Comparison of ENCODE assay signal across 30 cellular contexts in the genomic region with DNA sequence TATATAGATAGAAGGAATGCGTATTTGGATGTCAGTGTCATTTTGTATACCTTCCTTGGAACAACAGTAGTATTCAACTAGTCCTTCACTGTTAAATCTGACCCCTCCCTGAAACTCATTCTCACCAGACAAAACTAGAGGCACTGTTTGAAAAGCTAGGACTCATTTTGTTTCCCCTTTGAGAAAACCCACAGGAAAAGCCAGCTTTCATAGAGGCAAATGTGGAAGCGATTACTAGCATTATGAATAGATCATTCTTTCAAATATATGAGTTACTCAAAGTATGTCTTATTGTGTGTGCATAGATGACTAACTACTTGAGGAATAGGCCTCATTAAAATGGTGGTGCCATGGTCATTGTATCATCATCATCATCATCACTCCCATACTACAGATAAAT. TPM values are rescaled to one million over a fixed set of nuclear protein-coding genes. Genes with fewer than 3 reads are reported as not detected.
A peak's percentile ranks its signal among the peaks of the same experiment; 100 is the strongest.
DNase-seq lines count a peak whose midpoint lies in the region; ATAC-seq, FAIRE-seq and TF ChIP-seq lines count a peak whose summit lies in the region.
"Had no signal": no experiment of that assay in that cellular context is flagged by ENCODE, and none has a peak within 500 bp of the region (broad histone marks: within the 10 kb centered on the region; RNA-seq: fewer than 3 reads in every experiment).

No MANE protein-coding gene starts in this region.

- peak overlapping the region; percentile 24 to 87 (median 73) for H3K27ac ChIP-seq in heart right ventricle
- H3K27ac ChIP-seq: A549; BLaER1 treated with 17β-estradiol and CSF1 and Interleukin-3, amounts not matched to agents 10 nM and 100 nM; PC-9; RWPE1 had no signal

- H3K4me3 Mint-ChIP-seq in nephron progenitor cell = no peak overlapping the region
- no peak overlapping the region for H3K4me3 Mint-ChIP-seq in activated T-cell treated with anti-CD3 and anti-CD28 coated beads, Interleukin-2, amount 50 U/mL, for 72 hours
- H3K4me3 Mint-ChIP-seq: CD4-positive, alpha-beta T cell; HFFc6 had no signal

- H3K27me3 ChIP-seq in heart right ventricle = no peaks in the 10 kb centered on the region
- H3K27me3 ChIP-seq: BLaER1 treated with 17β-estradiol and CSF1 and Interleukin-3, amounts not matched to agents 10 nM and 100 nM had no signal

- H3K27ac Mint-ChIP-seq in nephron progenitor cell = peak overlapping the region; percentile 38
- H3K27ac Mint-ChIP-seq in activated T-cell treated with anti-CD3 and anti-CD28 coated beads, Interleukin-2, amount 50 U/mL, for 72 hours = no peak overlapping the region
- H3K27ac Mint-ChIP-seq: CD4-positive, alpha-beta T cell; HFFc6 had no signal

- H3K4me1 ChIP-seq in heart right ventricle = peaks cover 0 to 14% (median 0%) of the 10 kb centered on the region in 9 donors
- H3K4me1 ChIP-seq: A549; BLaER1 treated with 17β-estradiol and CSF1 and Interleukin-3, amounts not matched to agents 10 nM and 100 nM; HAP-1 had no signal

- H3K9me3 ChIP-seq in heart right ventricle = no peaks in the 10 kb centered on the region
- H3K9me3 ChIP-seq: A549; BLaER1 treated with 17β-estradiol and CSF1 and Interleukin-3, amounts not matched to agents 10 nM and 100 nM; HAP-1 had no signal

- DNase-seq in NCI-H69 (lab: John Stamatoyannopoulos, UW) (peak; percentile 14), heart right ventricle (no peak), nephron progenitor cell (no peak), HTR-8/SVneo (ENCODE audit: insufficient read length, low spot score) (no peak), NCI-H510A treated with DMSO at 0.1 percent for 48 hours (lab: John Stamatoyannopoulos, UW) (no peak)
- no peak for DNase-seq in activated T-cell treated with anti-CD3 and anti-CD28 coated beads, Interleukin-2, amount 50 U/mL, for 72 hours
- DNase-seq: AML-193; CD4-positive, alpha-beta T cell; COR-L47; GOT3; HFFc6; Kasumi-1; NCI-H1105; NCI-H1436 treated with DMSO at 0.1 percent for 48 hours; NCI-H1930; NCI-H2107; NCI-H524 treated with DMSO at 0.1 percent for 48 hours; NK-92 treated with Interleukin-12 subunit alpha and Interleukin-12 subunit beta, amount 100 ng/mL, for 24 hours; PC-9 had no signal

- WGBS in heart right ventricle, 2 donors = 56 to 72% methylated on average over 2 of the region's 2 CpGs

- no peaks in the 10 kb centered on the region for H3K36me3 ChIP-seq in heart right ventricle
- H3K36me3 ChIP-seq: BLaER1 treated with 17β-estradiol and CSF1 and Interleukin-3, amounts not matched to agents 10 nM and 100 nM; HAP-1 had no signal

- no peaks in the 10 kb centered on the region for H3K36me3 Mint-ChIP-seq in nephron progenitor cell (ENCODE audit: low read depth)
- no peaks in the 10 kb centered on the region for H3K36me3 Mint-ChIP-seq in activated T-cell treated with anti-CD3 and anti-CD28 coated beads, Interleukin-2, amount 50 U/mL, for 72 hours (ENCODE audit: insufficient read depth in 2 of 2)

- no peak for FAIRE-seq in HTR-8/SVneo (lab: Jason Lieb, UNC)
- FAIRE-seq: A549, G401.6, GM12878, HepG2 had no signal

- H3K4me3 ChIP-seq in heart right ventricle = peak overlapping the region in 2 of 10 donors; percentile 31 to 48
- H3K4me3 ChIP-seq: A549; BLaER1 treated with 17β-estradiol and CSF1 and Interleukin-3, amounts not matched to agents 10 nM and 100 nM; GM12878; HAP-1; PC-9 had no signal

- peak; percentile 44 for ATAC-seq in HG02870 (IDR thresholded peaks at IDR 0.05; ENCODE audit: unreplicated experiment)
- ATAC-seq in heart right ventricle = peak in 1 of 8 donors; percentile 7
- no peak for ATAC-seq in activated T-cell treated with anti-CD3 and anti-CD28 coated beads, Interleukin-2, amount 50 U/mL, for 72 hours (replicated peaks in 1 of 2)
- ATAC-seq: A549, GM12878, HepG2, SK-N-SH treated with all-trans-retinoic acid at 6 μM for 48 hours had no signal

- H3K4me1 Mint-ChIP-seq in nephron progenitor cell = peaks cover 13% of the 10 kb centered on the region
- H3K4me1 Mint-ChIP-seq in activated T-cell treated with anti-CD3 and anti-CD28 coated beads, Interleukin-2, amount 50 U/mL, for 72 hours (ENCODE audit: low read depth) = no peaks in the 10 kb centered on the region

- intact Hi-C loops in heart right ventricle (cut with DNase I) = no loop called here

- H3K9me3 Mint-ChIP-seq in nephron progenitor cell = no peaks in the 10 kb centered on the region
- no peaks in the 10 kb centered on the region for H3K9me3 Mint-ChIP-seq in activated T-cell treated with anti-CD3 and anti-CD28 coated beads, Interleukin-2, amount 50 U/mL, for 72 hours
- H3K9me3 Mint-ChIP-seq: CD4-positive, alpha-beta T cell; HFFc6 had no signal

- H3K27me3 Mint-ChIP-seq in nephron progenitor cell (ENCODE audit: low read depth, poor library complexity) = peaks cover 2% of the 10 kb centered on the region
- H3K27me3 Mint-ChIP-seq in activated T-cell treated with anti-CD3 and anti-CD28 coated beads, Interleukin-2, amount 50 U/mL, for 72 hours (ENCODE audit: low read depth) = no peaks in the 10 kb centered on the region

- no peak for TF ChIP-seq CTCF in heart right ventricle (IDR thresholded peaks at IDR 0.05)
- no peak for TF ChIP-seq CTCF in nephron progenitor cell (IDR thresholded peaks at IDR 0.05)

RNA-seq across cellular contexts. Expression of a gene that starts 1.9 kb away (rescaled TPM):
- 10 to 100 TPM; 24.8 to 80.6 (median 55.8) TPM for total RNA-seq in heart right ventricle
- 10 to 100 TPM in 1 of 2 donors, under 1 TPM in 1; 0.99 to 20.3 TPM for polyA plus RNA-seq in heart right ventricle
- not detected for total RNA-seq in activated T-cell treated with anti-CD3 and anti-CD28 coated beads, Interleukin-2, amount 50 U/mL, for 72 hours
- total RNA-seq: CD4-positive, alpha-beta T cell; GM12878; HepG2; HFFc6; HT-29; M059J; PC-9 had no signal
- polyA plus RNA-seq: A549, GM12878, HepG2 had no signal

RNA-seq across cellular contexts. Expression of a gene that starts 42.1 kb away (rescaled TPM):
- total RNA-seq in heart right ventricle = 100 to 1,000 TPM; 185 to 358 (median 281) TPM
- polyA plus RNA-seq in heart right ventricle = 100 to 1,000 TPM; 123 to 491 TPM
- 10 to 100 TPM; 48.4 to 57.5 TPM for total RNA-seq in activated T-cell treated with anti-CD3 and anti-CD28 coated beads, Interleukin-2, amount 50 U/mL, for 72 hours

RNA-seq across cellular contexts. Expression of a gene that starts 55.9 kb away (rescaled TPM):
- total RNA-seq in heart right ventricle = 1,000 to 10,000 TPM in 6 of 10 donors, 100 to 1,000 TPM in 4; 195 to 2,841 (median 1,290) TPM
- polyA plus RNA-seq in heart right ventricle = 100 to 1,000 TPM; 115 to 281 TPM
- not detected for total RNA-seq in activated T-cell treated with anti-CD3 and anti-CD28 coated beads, Interleukin-2, amount 50 U/mL, for 72 hours
- total RNA-seq: CD4-positive, alpha-beta T cell; GM12878; HepG2; HFFc6; HT-29; M059J; PC-9 had no signal
- polyA plus RNA-seq: A549, GM12878, HepG2 had no signal

Comparison
In these comparisons a context has a peak if more than half of its experiments do, and no peak if none do; other contexts are left out.
1. RNA of a gene that starts 1.9 kb away (total RNA-seq): 24.8 to 80.6 TPM in heart right ventricle; not detected in activated T-cell treated with anti-CD3 and anti-CD28 coated beads, Interleukin-2, amount 50 U/mL, for 72 hours; every median in the first group is over 10 times any median in the second.
2. RNA of a gene that starts 55.9 kb away (total RNA-seq): 195 to 2,841 TPM in heart right ventricle; not detected in activated T-cell treated with anti-CD3 and anti-CD28 coated beads, Interleukin-2, amount 50 U/mL, for 72 hours; every median in the first group is over 100 times any median in the second.